30 cellular contexts compared by ENCODE assay signal in genomic region chr14:105229099-105229655, GRCh38.
"Had no signal": no experiment of that assay in that cellular context is flagged by ENCODE, and none has a peak within 500 bp of the region (broad histone marks: within the 10 kb centered on the region; RNA-seq: fewer than 3 reads in every experiment).

No MANE protein-coding gene starts in this region.

- H3K36me3 Mint-ChIP-seq: activated naive CD4-positive, alpha-beta T cell treated with anti-CD3 and anti-CD28 coated beads, Interleukin-2, amount 50 U/mL, for 72 hours had no signal

- DNase-seq: activated CD4-positive, alpha-beta memory T cell treated with anti-CD3 and anti-CD28 coated beads for 36 hours; activated CD4-positive, alpha-beta T cell treated with anti-CD3 and anti-CD28 coated beads for 36 hours; activated CD4-positive, alpha-beta T cell treated with anti-CD3 and anti-CD28 coated beads, Interleukin-2, amount 10 ng/mL, durations not matched to agents 24 days and 14 days; activated CD4-positive, CD25-positive, alpha-beta regulatory T cell; activated CD4-positive, CD25-positive, alpha-beta regulatory T cell treated with anti-CD3 and anti-CD28 coated beads, Interleukin-2, amount 50 U/mL, for 72 hours; activated CD8-positive, alpha-beta memory T cell treated with anti-CD3 and anti-CD28 coated beads, Interleukin-2, amount 10 ng/mL, durations not matched to agents 7 days and 5 days; activated CD8-positive, alpha-beta memory T cell treated with anti-CD3 and anti-CD28 coated beads, Interleukin-2, amount 50 U/mL, for 4 hours; activated CD8-positive, alpha-beta T cell treated with anti-CD3 and anti-CD28 coated beads, Interleukin-2, amount 10 ng/mL, durations not matched to agents 7 days and 5 days; activated gamma-delta T cell; activated naive CD4-positive, alpha-beta T cell; activated naive CD4-positive, alpha-beta T cell treated with anti-CD3 and anti-CD28 coated beads, Interleukin-2, amount 10 ng/mL, durations not matched to agents 7 days and 5 days; activated naive CD8-positive, alpha-beta T cell treated with anti-CD3 and anti-CD28 coated beads, Interleukin-2, amount 10 ng/mL, durations not matched to agents 7 days and 5 days; activated T-cell treated with anti-CD3 and anti-CD28 coated beads for 4 hours; activated T-cell treated with anti-CD3 and anti-CD28 coated beads, Interleukin-2, amount 50 U/mL, for 24 hours; activated T-cell treated with anti-CD3 and anti-CD28 coated beads, Interleukin-2, amount 50 U/mL, for 72 hours; central memory CD4-positive, alpha-beta T cell; cerebellar nuclear complex; colonic mucosa; effector CD8-positive, alpha-beta T cell; erythroblast; foreskin keratinocyte; gastrocnemius medialis; glutamatergic neuron; T-helper 1 cell had no signal

- H3K27ac Mint-ChIP-seq: activated CD4-positive, alpha-beta memory T cell treated with anti-CD3 and anti-CD28 coated beads for 36 hours; activated CD4-positive, alpha-beta T cell treated with anti-CD3 and anti-CD28 coated beads for 36 hours; activated CD4-positive, alpha-beta T cell treated with anti-CD3 and anti-CD28 coated beads, Interleukin-2, amount 10 ng/mL, durations not matched to agents 24 days and 14 days; activated CD8-positive, alpha-beta memory T cell treated with anti-CD3 and anti-CD28 coated beads, Interleukin-2, amount 10 ng/mL, durations not matched to agents 7 days and 5 days; activated CD8-positive, alpha-beta T cell treated with anti-CD3 and anti-CD28 coated beads, Interleukin-2, amount 10 ng/mL, durations not matched to agents 7 days and 5 days; activated naive CD4-positive, alpha-beta T cell treated with anti-CD3 and anti-CD28 coated beads, Interleukin-2, amount 10 ng/mL, durations not matched to agents 7 days and 5 days; activated naive CD4-positive, alpha-beta T cell treated with anti-CD3 and anti-CD28 coated beads, Interleukin-2, amount 50 U/mL, for 72 hours; activated naive CD8-positive, alpha-beta T cell treated with anti-CD3 and anti-CD28 coated beads, Interleukin-2, amount 10 ng/mL, durations not matched to agents 7 days and 5 days; activated T-cell treated with anti-CD3 and anti-CD28 coated beads, Interleukin-2, amount 50 U/mL, for 24 hours; activated T-cell treated with anti-CD3 and anti-CD28 coated beads, Interleukin-2, amount 50 U/mL, for 72 hours had no signal

- H3K4me3 Mint-ChIP-seq: activated CD4-positive, alpha-beta memory T cell treated with anti-CD3 and anti-CD28 coated beads for 36 hours; activated CD4-positive, alpha-beta T cell treated with anti-CD3 and anti-CD28 coated beads for 36 hours; activated CD4-positive, alpha-beta T cell treated with anti-CD3 and anti-CD28 coated beads, Interleukin-2, amount 10 ng/mL, durations not matched to agents 24 days and 14 days; activated CD8-positive, alpha-beta memory T cell treated with anti-CD3 and anti-CD28 coated beads, Interleukin-2, amount 10 ng/mL, durations not matched to agents 7 days and 5 days; activated CD8-positive, alpha-beta T cell treated with anti-CD3 and anti-CD28 coated beads, Interleukin-2, amount 10 ng/mL, durations not matched to agents 7 days and 5 days; activated naive CD4-positive, alpha-beta T cell treated with anti-CD3 and anti-CD28 coated beads, Interleukin-2, amount 10 ng/mL, durations not matched to agents 7 days and 5 days; activated naive CD8-positive, alpha-beta T cell treated with anti-CD3 and anti-CD28 coated beads, Interleukin-2, amount 10 ng/mL, durations not matched to agents 7 days and 5 days; activated T-cell treated with anti-CD3 and anti-CD28 coated beads, Interleukin-2, amount 50 U/mL, for 24 hours; activated T-cell treated with anti-CD3 and anti-CD28 coated beads, Interleukin-2, amount 50 U/mL, for 72 hours; brain had no signal

- H3K27me3 Mint-ChIP-seq: activated CD4-positive, alpha-beta memory T cell treated with anti-CD3 and anti-CD28 coated beads for 36 hours; activated CD4-positive, alpha-beta T cell treated with anti-CD3 and anti-CD28 coated beads for 36 hours; activated CD4-positive, alpha-beta T cell treated with anti-CD3 and anti-CD28 coated beads, Interleukin-2, amount 10 ng/mL, durations not matched to agents 24 days and 14 days; activated CD8-positive, alpha-beta memory T cell treated with anti-CD3 and anti-CD28 coated beads, Interleukin-2, amount 10 ng/mL, durations not matched to agents 7 days and 5 days; activated naive CD4-positive, alpha-beta T cell treated with anti-CD3 and anti-CD28 coated beads, Interleukin-2, amount 10 ng/mL, durations not matched to agents 7 days and 5 days; activated naive CD8-positive, alpha-beta T cell treated with anti-CD3 and anti-CD28 coated beads, Interleukin-2, amount 10 ng/mL, durations not matched to agents 7 days and 5 days; activated T-cell treated with anti-CD3 and anti-CD28 coated beads, Interleukin-2, amount 50 U/mL, for 24 hours; brain had no signal

- H3K27me3 ChIP-seq: ascending aorta, breast epithelium, cardiac muscle cell, colonic mucosa, esophagus muscularis mucosa, foreskin keratinocyte, gastrocnemius medialis had no signal

- H3K4me1 Mint-ChIP-seq: activated CD4-positive, alpha-beta T cell treated with anti-CD3 and anti-CD28 coated beads for 36 hours; activated CD4-positive, alpha-beta T cell treated with anti-CD3 and anti-CD28 coated beads, Interleukin-2, amount 10 ng/mL, durations not matched to agents 24 days and 14 days; activated CD8-positive, alpha-beta memory T cell treated with anti-CD3 and anti-CD28 coated beads, Interleukin-2, amount 10 ng/mL, durations not matched to agents 7 days and 5 days; activated naive CD4-positive, alpha-beta T cell treated with anti-CD3 and anti-CD28 coated beads, Interleukin-2, amount 10 ng/mL, durations not matched to agents 7 days and 5 days; activated naive CD8-positive, alpha-beta T cell treated with anti-CD3 and anti-CD28 coated beads, Interleukin-2, amount 10 ng/mL, durations not matched to agents 7 days and 5 days; brain had no signal

- H3K36me3 ChIP-seq: breast epithelium, colonic mucosa had no signal

- ATAC-seq: activated CD4-positive, alpha-beta T cell treated with anti-CD3 and anti-CD28 coated beads for 36 hours; activated CD8-positive, alpha-beta memory T cell treated with anti-CD3 and anti-CD28 coated beads, Interleukin-2, amount 10 ng/mL, durations not matched to agents 7 days and 5 days; activated CD8-positive, alpha-beta T cell treated with anti-CD3 and anti-CD28 coated beads, Interleukin-2, amount 10 ng/mL, durations not matched to agents 7 days and 5 days; activated naive CD4-positive, alpha-beta T cell treated with anti-CD3 and anti-CD28 coated beads, Interleukin-2, amount 50 U/mL, for 72 hours; activated T-cell treated with anti-CD3 and anti-CD28 coated beads, Interleukin-2, amount 50 U/mL, for 72 hours; foreskin keratinocyte; gastrocnemius medialis had no signal

- H3K27ac ChIP-seq: ascending aorta, breast epithelium, cardiac muscle cell, colonic mucosa, esophagus muscularis mucosa, foreskin keratinocyte, gastrocnemius medialis had no signal

- H3K9me3 ChIP-seq: ascending aorta, breast epithelium, colonic mucosa, esophagus muscularis mucosa, gastrocnemius medialis had no signal

- H3K4me3 ChIP-seq: ascending aorta, breast epithelium, cardiac muscle cell, colonic mucosa, esophagus muscularis mucosa, gastrocnemius medialis had no signal

- H3K9me3 Mint-ChIP-seq: activated CD4-positive, alpha-beta memory T cell treated with anti-CD3 and anti-CD28 coated beads for 36 hours; activated CD4-positive, alpha-beta T cell treated with anti-CD3 and anti-CD28 coated beads, Interleukin-2, amount 10 ng/mL, durations not matched to agents 24 days and 14 days; activated naive CD4-positive, alpha-beta T cell treated with anti-CD3 and anti-CD28 coated beads, Interleukin-2, amount 10 ng/mL, durations not matched to agents 7 days and 5 days; activated naive CD4-positive, alpha-beta T cell treated with anti-CD3 and anti-CD28 coated beads, Interleukin-2, amount 50 U/mL, for 72 hours; activated naive CD8-positive, alpha-beta T cell treated with anti-CD3 and anti-CD28 coated beads, Interleukin-2, amount 10 ng/mL, durations not matched to agents 7 days and 5 days; activated T-cell treated with anti-CD3 and anti-CD28 coated beads, Interleukin-2, amount 50 U/mL, for 24 hours; activated T-cell treated with anti-CD3 and anti-CD28 coated beads, Interleukin-2, amount 50 U/mL, for 72 hours; brain had no signal

- H3K4me1 ChIP-seq: ascending aorta, breast epithelium, colonic mucosa, esophagus muscularis mucosa, foreskin keratinocyte had no signal
